19 cellular contexts compared by ENCODE assay signal in genomic region chr11:22582011-22582410, GRCh38.
"Had no signal": no experiment of that assay in that cellular context is flagged by ENCODE, and none has a peak within 500 bp of the region (broad histone marks: within the 10 kb centered on the region; RNA-seq: fewer than 3 reads in every experiment).

No MANE protein-coding gene starts in this region.

- ATAC-seq: activated CD8-positive, alpha-beta T cell treated with anti-CD3 and anti-CD28 coated beads, Interleukin-2, amount 10 ng/mL, durations not matched to agents 7 days and 5 days; activated T-cell treated with anti-CD3 and anti-CD28 coated beads, Interleukin-2, amount 50 U/mL, for 4 hours; PC-3; WTC11 had no signal

- DNase-seq: activated CD4-positive, alpha-beta T cell treated with anti-CD3 and anti-CD28 coated beads for 48 hours; activated CD4-positive, alpha-beta T cell treated with anti-CD3 and anti-CD28 coated beads, Interleukin-2, amount 50 U/mL, for 4 hours; activated CD4-positive, CD25-positive, alpha-beta regulatory T cell treated with anti-CD3 and anti-CD28 coated beads, Interleukin-2, amount 50 U/mL, for 72 hours; activated CD8-positive, alpha-beta T cell treated with anti-CD3 and anti-CD28 coated beads, Interleukin-2, amount 10 ng/mL, durations not matched to agents 7 days and 5 days; activated gamma-delta T cell; activated naive CD4-positive, alpha-beta T cell treated with anti-CD3 and anti-CD28 coated beads for 36 hours; activated naive CD8-positive, alpha-beta T cell treated with anti-CD3 and anti-CD28 coated beads for 36 hours; activated T-cell treated with anti-CD3 and anti-CD28 coated beads, Interleukin-2, amount 50 U/mL, for 4 hours; brain microvascular endothelial cell; Karpas-422; NCI-H1417; NCI-H1930; NCI-H2171 treated with DMSO at 0.1 percent for 48 hours; NCI-H226; NCI-H510A treated with DMSO at 0.1 percent for 48 hours; NCI-H69; PC-3; SHP77 treated with DMSO at 0.1 percent for 48 hours had no signal
